Comparison of ENCODE assay signal across 12 cellular contexts in the genomic region with DNA sequence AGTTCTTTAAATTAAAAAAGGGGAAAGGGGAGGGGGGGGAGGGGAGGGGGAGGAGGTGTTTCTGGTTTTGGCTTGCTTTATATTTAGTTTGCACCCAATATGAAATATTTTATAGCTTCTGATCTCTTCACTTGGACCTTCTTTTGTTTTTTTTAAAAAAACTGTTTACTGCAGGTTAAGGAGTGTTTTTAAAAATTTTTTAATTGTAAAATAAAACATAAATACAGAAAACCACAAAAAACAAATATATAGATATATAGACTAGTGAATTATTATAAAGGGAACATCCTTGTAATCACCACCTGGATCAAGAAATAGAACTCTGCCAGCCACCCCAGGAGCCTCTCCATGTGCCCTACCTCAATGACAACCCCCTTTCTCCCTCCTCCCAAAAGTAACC. TPM values are rescaled to one million over a fixed set of nuclear protein-coding genes. Genes with fewer than 3 reads are reported as not detected.
DNase-seq lines count a peak whose midpoint lies in the region; ATAC-seq, FAIRE-seq and TF ChIP-seq lines count a peak whose summit lies in the region.
"Had no signal": no experiment of that assay in that cellular context is flagged by ENCODE, and none has a peak within 500 bp of the region (broad histone marks: within the 10 kb centered on the region; RNA-seq: fewer than 3 reads in every experiment).

No MANE protein-coding gene starts in this region.

- H3K4me1 Mint-ChIP-seq in mesothelial cell of epicardium, result peaks cover 7% of the 10 kb centered on the region

- POLR2A ChIA-PET in HepG2 (lab: Yijun Ruan, JAX), result no interaction called here

- H3K4me2 ChIP-seq in HepG2 (ENCODE audit: low read depth, low read length), result no peak overlapping the region

- peaks cover 0 to 25% of the 10 kb centered on the region in 2 experiments; a peak in 2 of 5 replicates for H3K27me3 ChIP-seq in HepG2 (ENCODE audit: control insufficient read depth in 1 of 2, insufficient read depth in 2 of 2, low read length in 2 of 2)
- H3K27me3 ChIP-seq in right lobe of liver, result no peaks in the 10 kb centered on the region
- no peaks in the 10 kb centered on the region for H3K27me3 ChIP-seq in ascending aorta
- no peaks in the 10 kb centered on the region for H3K27me3 ChIP-seq in Peyer's patch
- H3K27me3 ChIP-seq: SJSA1 had no signal

- FAIRE-seq in HepG2 (lab: Jason Lieb, UNC), result no peak

- H3K4me3 Mint-ChIP-seq in mesothelial cell of epicardium, result peak overlapping the region; percentile 18

- BruUV-seq in HepG2 (replicated peaks; lab: Mats Ljungman, UMichigan), result no TSS peak

- CTCF ChIA-PET in HepG2 (lab: Yijun Ruan, JAX; ENCODE audit: low intra/inter-chr PET ratio, low total read pairs), result no interaction called here

- ATAC-seq in HepG2 (no peak), right lobe of liver (no peak)

- no peak for TF ChIP-seq EP300 in HepG2 (IDR thresholded peaks at IDR 0.05; ENCODE audit: low read depth in 2 of 2, low read length in 2 of 2)
- TF ChIP-seq EP300 in HepG2 (CRISPR knock-in tag; IDR thresholded peaks at IDR 0.05; ENCODE audit: borderline replicate concordance), result no peak

- peaks cover 45% of the 10 kb centered on the region for H3K27me3 Mint-ChIP-seq in mesothelial cell of epicardium (ENCODE audit: low read depth)

- TF ChIP-seq CTCF in HepG2 (CRISPR knock-in tag; IDR thresholded peaks at IDR 0.05) (no peak), right lobe of liver (IDR thresholded peaks at IDR 0.05) (no peak), ascending aorta (IDR thresholded peaks at IDR 0.05) (no peak), mesothelial cell of epicardium (IDR thresholded peaks at IDR 0.05; ENCODE audit: unreplicated experiment) (no peak), Peyer's patch (IDR thresholded peaks at IDR 0.05) (no peak)

- no peak overlapping the region for H2AFZ ChIP-seq in HepG2 (ENCODE audit: low read length)

- no peak overlapping the region for H3K27ac Mint-ChIP-seq in mesothelial cell of epicardium
- H3K27ac Mint-ChIP-seq: activated CD4-positive, alpha-beta T cell treated with anti-CD3 and anti-CD28 coated beads, Interleukin-2, amount 10 ng/mL, durations not matched to agents 24 days and 14 days; activated naive CD8-positive, alpha-beta T cell had no signal

- no peaks in the 10 kb centered on the region for H3K9me3 ChIP-seq in HepG2 (ENCODE audit: low read length)
- H3K9me3 ChIP-seq in right lobe of liver, result no peaks in the 10 kb centered on the region
- H3K9me3 ChIP-seq in ascending aorta, result no peaks in the 10 kb centered on the region
- H3K9me3 ChIP-seq in Peyer's patch, result no peaks in the 10 kb centered on the region
- H3K9me3 ChIP-seq: SJSA1 had no signal

- H4K20me1 ChIP-seq in HepG2 (ENCODE audit: insufficient read depth, low read length), result no peaks in the 10 kb centered on the region

- no peak for TF ChIP-seq POLR2A in HepG2 (IDR thresholded peaks at IDR 0.05; ENCODE audit: insufficient read depth in 1 of 2, low read depth in 2 of 2, low read length in 2 of 2)
- no peak for TF ChIP-seq POLR2A in right lobe of liver (IDR thresholded peaks at IDR 0.05)
- TF ChIP-seq POLR2A in Peyer's patch (IDR thresholded peaks at IDR 0.05), result no peak

- H3K4me3 ChIP-seq in HepG2 (replicated peaks in 1 of 3; ENCODE audit: insufficient read depth in 1 of 3, low read depth in 2 of 3, low read length in 3 of 3) (no peak overlapping the region; a peak in 1 of 6 replicates), right lobe of liver (no peak overlapping the region), ascending aorta (peak overlapping the region; percentile 83 to 94), Peyer's patch (no peak overlapping the region)

- H3K9ac ChIP-seq in HepG2 (ENCODE audit: insufficient read depth, low read depth, low read length), result no peak overlapping the region

- in situ Hi-C loops in HepG2 (cut with HindIII; ENCODE audit: extremely low pct_ligation_motif_present, low pct_unique_long_range_greater_than_20kb) (no loop called here), KBM-7 (cut with MboI; ENCODE audit: low pct_unique_long_range_greater_than_20kb, low sequenced_read_pairs) (no loop called here)

- H3K4me1 ChIP-seq in HepG2 (ENCODE audit: insufficient read depth, low read length) (peaks cover 10% of the 10 kb centered on the region), right lobe of liver (peaks cover 0 to 7% (median 0%) of the 10 kb centered on the region in 4 donors), ascending aorta (peaks cover 0 to 8% of the 10 kb centered on the region in 2 donors), Peyer's patch (peaks cover 0 to 7% (median 0%) of the 10 kb centered on the region in 4 donors)

- TF ChIP-seq RAD21 in HepG2 (CRISPR knock-in tag; IDR thresholded peaks at IDR 0.05), result no peak

- no peaks in the 10 kb centered on the region for H3K79me2 ChIP-seq in HepG2 (ENCODE audit: insufficient read depth, low read length)

- no peaks in the 10 kb centered on the region for H3K36me3 ChIP-seq in HepG2 (replicated peaks in 1 of 2; ENCODE audit: control insufficient read depth in 1 of 2, insufficient read depth in 2 of 2, low read length in 2 of 2)
- H3K36me3 ChIP-seq in right lobe of liver, result no peaks in the 10 kb centered on the region
- no peaks in the 10 kb centered on the region for H3K36me3 ChIP-seq in ascending aorta
- no peaks in the 10 kb centered on the region for H3K36me3 ChIP-seq in Peyer's patch
- H3K36me3 ChIP-seq: SJSA1 had no signal

- no peak for DNase-seq in HepG2 (ENCODE audit: low spot score)
- no peak for DNase-seq in right lobe of liver
- no peak for DNase-seq in ascending aorta (ENCODE audit: low spot score in 2 of 2)
- no peak for DNase-seq in mesothelial cell of epicardium (ENCODE audit: low spot score in 2 of 2, unreplicated experiment in 2 of 2)
- no peak for DNase-seq in middle frontal gyrus (ENCODE audit: extremely low spot score, low spot score)
- DNase-seq in Peyer's patch, result no peak
- DNase-seq in KBM-7, result no peak
- DNase-seq in dedifferentiated amniotic fluid mesenchymal stem cell (ENCODE audit: extremely low spot score), result no peak

- H3K9me3 Mint-ChIP-seq in mesothelial cell of epicardium, result peaks cover 4% of the 10 kb centered on the region
- H3K9me3 Mint-ChIP-seq: activated CD4-positive, alpha-beta T cell treated with anti-CD3 and anti-CD28 coated beads, Interleukin-2, amount 10 ng/mL, durations not matched to agents 24 days and 14 days had no signal

- intact Hi-C loops in HepG2 (cut with micrococcal nuclease; ENCODE audit: unreplicated experiment) (no loop called here), right lobe of liver (cut with DNase I) (no loop called here), ascending aorta (cut with DNase I) (loop anchor here (2.0 to 5.0 kb wide), 3 partner anchors 20 to 138 kb away; no protein-coding TSS in a partner anchor)

- H3K36me3 Mint-ChIP-seq in mesothelial cell of epicardium, result no peaks in the 10 kb centered on the region
- H3K36me3 Mint-ChIP-seq: activated naive CD8-positive, alpha-beta T cell had no signal

- H3K27ac ChIP-seq in HepG2 (ENCODE audit: extremely low read length, insufficient read depth, low read length) (no peak overlapping the region), right lobe of liver (no peak overlapping the region), ascending aorta (peak overlapping the region; percentile 29 to 53), Peyer's patch (no peak overlapping the region)
- H3K27ac ChIP-seq: SJSA1 had no signal

TF ChIP-seq in HepG2, 621 proteins besides CTCF, POLR2A, EP300 and RAD21:
- TF ChIP-seq SALL1 (CRISPR knock-in tag; IDR thresholded peaks at IDR 0.05) (no peak), HNRNPK (IDR thresholded peaks at IDR 0.05; ENCODE audit: low read depth, low read length, poor library complexity, severe bottlenecking) (peak; percentile 93)

RNA-seq across cellular contexts. Expression of gene MYLK, which starts 0.9 kb away (rescaled TPM):
- total RNA-seq in HepG2 (2016; rRNA removed; fragmentation: Illumina TruSeq; extraction: Trizol) (22.1 and 34.9 TPM in 2 replicates), right lobe of liver (100 to 1,000 TPM in 3 of 6 experiments, 10 to 100 TPM in 3; 61.1 to 146 (median 97.8) TPM), ascending aorta (196 TPM), mesothelial cell of epicardium (13.3 to 14.3 TPM (median 13.6 TPM) in 3 replicates), Peyer's patch (100 to 1,000 TPM in 2 of 4 donors, 10 to 100 TPM in 2; 81.3 to 117 (median 94.1) TPM)
- 2.0 and 2.1 TPM in 2 replicates for total RNA-seq in HepG2 (2016; cell fraction: cytosol; rRNA removed; fragmentation: Illumina TruSeq; extraction: Trizol; ENCODE audit: low read depth)
- 21.3 and 34.0 TPM in 2 replicates for total RNA-seq in HepG2 (2016; cell fraction: insoluble cytoplasmic fraction; rRNA removed; fragmentation: Illumina TruSeq; extraction: Trizol)
- total RNA-seq in HepG2 (2016; cell fraction: membrane; rRNA removed; fragmentation: Illumina TruSeq; extraction: Trizol), result 7.4 and 7.6 TPM in 2 replicates
- 49.0 and 59.0 TPM in 2 replicates for total RNA-seq in HepG2 (2016; cell fraction: nucleus; rRNA removed; fragmentation: Illumina TruSeq; extraction: Trizol)
- polyA plus RNA-seq in HepG2 (2011; rRNA removed), result 6.6 and 10.6 TPM in 2 replicates
- polyA plus RNA-seq in HepG2 (2011; cell fraction: cytosol; rRNA removed), result 3.9 and 5.9 TPM in 2 replicates
- polyA plus RNA-seq in HepG2 (2011; cell fraction: nucleus; rRNA removed), result 43.3 and 62.6 TPM in 2 replicates
- 5.0 and 10.2 TPM in 2 replicates for polyA plus RNA-seq in HepG2 (2012)
- 0.33 and 0.51 TPM in 2 replicates for polyA plus RNA-seq in HepG2 (2016; cell fraction: cytosol; fragmentation: Illumina TruSeq; extraction: Trizol; ENCODE audit: low read depth)
- polyA plus RNA-seq in HepG2 (2016; cell fraction: insoluble cytoplasmic fraction; fragmentation: Illumina TruSeq; extraction: Trizol; ENCODE audit: low read depth), result 12.9 and 13.4 TPM in 2 replicates
- 1.8 and 2.0 TPM in 2 replicates for polyA plus RNA-seq in HepG2 (2016; cell fraction: membrane; fragmentation: Illumina TruSeq; extraction: Trizol; ENCODE audit: low read depth)
- polyA plus RNA-seq in HepG2 (2016; cell fraction: nucleus; fragmentation: Illumina TruSeq; extraction: Trizol; ENCODE audit: insufficient read depth, low read depth), result 30.9 and 33.2 TPM in 2 replicates
- polyA minus RNA-seq in HepG2 (2011; rRNA and poly(A)+ RNA removed; ENCODE audit: low replicate concordance), result 0.07 and 52.0 TPM in 2 replicates
- 11.6 and 12.7 TPM in 2 replicates for polyA minus RNA-seq in HepG2 (2011; cell fraction: cytosol; rRNA and poly(A)+ RNA removed)
- 90.5 and 92.6 TPM in 2 replicates for polyA minus RNA-seq in HepG2 (2011; cell fraction: nucleus; rRNA and poly(A)+ RNA removed)
- total RNA-seq: G401 had no signal

Comparison
In these comparisons a context has a peak if more than half of its experiments do, and no peak if none do; other contexts are left out.
1. H3K27ac ChIP-seq: peak in ascending aorta (2 of 2); none in HepG2 (single experiment), right lobe of liver (0 of 3) and Peyer's patch (0 of 4).
2. H3K4me3 ChIP-seq: peak in ascending aorta (2 of 2); none in HepG2 (0 of 3), right lobe of liver (0 of 3) and Peyer's patch (0 of 4).